11 cellular contexts compared by ENCODE assay signal in genomic region chr2:113002677-113003076, GRCh38. TPM values are rescaled to one million over a fixed set of nuclear protein-coding genes. Genes with fewer than 3 reads are reported as not detected.
"Had no signal": no experiment of that assay in that cellular context is flagged by ENCODE, and none has a peak within 500 bp of the region (broad histone marks: within the 10 kb centered on the region; RNA-seq: fewer than 3 reads in every experiment).

No MANE protein-coding gene starts in this region.

- H3K4me1 Mint-ChIP-seq: IgD-negative memory B cell had no signal

- DNase-seq: GM23248, GOT3, H7, HFFc6, KG1 had no signal

- H3K9me3 ChIP-seq: HAP-1 had no signal

- H3K36me3 ChIP-seq: HAP-1 had no signal

- H3K4me3 ChIP-seq: GM23248, HAP-1 had no signal

- H3K4me3 Mint-ChIP-seq: HFFc6, IgD-negative memory B cell had no signal

- ATAC-seq: HCT116 had no signal

- H3K4me1 ChIP-seq: HAP-1 had no signal

- H3K9ac ChIP-seq: GM23248 had no signal

- H3K27ac ChIP-seq: GM23248, HL-60 had no signal

- H2AFZ ChIP-seq: GM23248 had no signal

- H3K27ac Mint-ChIP-seq: HFFc6, IgD-negative memory B cell had no signal

RNA-seq across cellular contexts. Expression of gene IL36A, which starts 2.6 kb away (rescaled TPM):
- total RNA-seq: GM23248, H4, H7, HFFc6, HT1080 had no signal
- polyA plus RNA-seq: GM23248, IgD-negative memory B cell had no signal

RNA-seq across cellular contexts. Expression of gene IL36G, which starts 24.9 kb away (rescaled TPM):
- total RNA-seq: GM23248, H4, H7, HFFc6, HT1080 had no signal
- polyA plus RNA-seq: GM23248, IgD-negative memory B cell had no signal

RNA-seq across cellular contexts. Expression of gene IL36B, which starts 50.0 kb away (rescaled TPM):
- total RNA-seq: GM23248, H4, H7, HFFc6, HT1080 had no signal
- polyA plus RNA-seq: GM23248, IgD-negative memory B cell had no signal

RNA-seq across cellular contexts. Expression of gene IL36RN, which starts 56.3 kb away (rescaled TPM):
- total RNA-seq: GM23248, H4, H7, HFFc6, HT1080 had no signal
- polyA plus RNA-seq: GM23248, IgD-negative memory B cell had no signal
